ENCODE assay signal across 1 cellular context in genomic region chr1:15272009-15272781, GRCh38.
TF ChIP-seq lines count a peak whose summit lies in the region.

No MANE protein-coding gene starts in this region.

TF ChIP-seq in HepG2, 621 proteins besides CTCF, POLR2A, EP300 and RAD21 (continued from another document and continues in another):
- TF ChIP-seq, protein P1, sequence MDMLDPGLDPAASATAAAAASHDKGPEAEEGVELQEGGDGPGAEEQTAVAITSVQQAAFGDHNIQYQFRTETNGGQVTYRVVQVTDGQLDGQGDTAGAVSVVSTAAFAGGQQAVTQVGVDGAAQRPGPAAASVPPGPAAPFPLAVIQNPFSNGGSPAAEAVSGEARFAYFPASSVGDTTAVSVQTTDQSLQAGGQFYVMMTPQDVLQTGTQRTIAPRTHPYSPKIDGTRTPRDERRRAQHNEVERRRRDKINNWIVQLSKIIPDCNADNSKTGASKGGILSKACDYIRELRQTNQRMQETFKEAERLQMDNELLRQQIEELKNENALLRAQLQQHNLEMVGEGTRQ (IDR thresholded peaks at IDR 0.05; ENCODE audit: low read depth, low read length), result no peak
- TF ChIP-seq, protein P1 (CRISPR knock-in tag; IDR thresholded peaks at IDR 0.05; ENCODE audit: borderline replicate concordance), result no peak
- TF ChIP-seq WIZ (CRISPR knock-in tag; IDR thresholded peaks at IDR 0.05) (no peak), TEAD3 (CRISPR knock-in tag; optimal IDR thresholded peaks at IDR 0.05; ENCODE audit: borderline replicate concordance) (peak; percentile 63), GATA4 (IDR thresholded peaks at IDR 0.05; ENCODE audit: borderline replicate concordance, low read depth) (no peak), KLF15 (CRISPR knock-in tag; IDR thresholded peaks at IDR 0.05; ENCODE audit: borderline replicate concordance) (no peak), PHB2 (IDR thresholded peaks at IDR 0.05; ENCODE audit: partially characterized antibody) (no peak), MYC (CRISPR knock-in tag; IDR thresholded peaks at IDR 0.05; ENCODE audit: borderline replicate concordance) (peak; percentile 42; the same call in 1 of the 2 replicates), ZNF225 (CRISPR knock-in tag; IDR thresholded peaks at IDR 0.05) (no peak), ERF (CRISPR knock-in tag; IDR thresholded peaks at IDR 0.05) (peak; percentile 84; the same call in 1 of the 2 replicates), ZNF790 (CRISPR knock-in tag; IDR thresholded peaks at IDR 0.05; ENCODE audit: borderline replicate concordance) (no peak), TBX3 (IDR thresholded peaks at IDR 0.05; ENCODE audit: borderline replicate concordance) (no peak), RFX5 (IDR thresholded peaks at IDR 0.05; ENCODE audit: low read depth, low read length) (no peak), ZNF879 (CRISPR knock-in tag; IDR thresholded peaks at IDR 0.05) (no peak), ETV6 (CRISPR knock-in tag; conservative IDR thresholded peaks at IDR 0.05) (0 out of 2 replicates have a peak, but pooled peaks have one; percentile 58), ZBTB21 (CRISPR knock-in tag; IDR thresholded peaks at IDR 0.05) (no peak), EHMT2 (IDR thresholded peaks at IDR 0.05; ENCODE audit: borderline replicate concordance, low read depth, low read length) (no peak), ZNF546 (CRISPR knock-in tag; conservative IDR thresholded peaks at IDR 0.05) (no peak), FOSL1 (CRISPR knock-in tag; IDR thresholded peaks at IDR 0.05; ENCODE audit: borderline replicate concordance) (no peak), THAP11 (CRISPR knock-in tag; IDR thresholded peaks at IDR 0.05) (peak; percentile 55; the same call in 1 of the 2 replicates), ZBTB42 (CRISPR knock-in tag; IDR thresholded peaks at IDR 0.05) (0 out of 2 replicates have a peak, but pooled peaks have one; percentile 35), ZNF256 (CRISPR knock-in tag; conservative IDR thresholded peaks at IDR 0.05) (no peak), REPIN1 (CRISPR knock-in tag; IDR thresholded peaks at IDR 0.05; ENCODE audit: borderline replicate concordance, low read depth) (peak; percentile 67; the same call in 1 of the 2 replicates), KAT7 (CRISPR knock-in tag; IDR thresholded peaks at IDR 0.05; ENCODE audit: borderline replicate concordance) (no peak), ZSCAN12 (CRISPR knock-in tag; IDR thresholded peaks at IDR 0.05) (no peak), FOXJ3 (CRISPR knock-in tag; IDR thresholded peaks at IDR 0.05; ENCODE audit: borderline replicate concordance) (no peak), MZF1 (CRISPR knock-in tag; IDR thresholded peaks at IDR 0.05; ENCODE audit: borderline replicate concordance) (no peak), JUN (CRISPR knock-in tag; IDR thresholded peaks at IDR 0.05) (no peak), SRSF4 (IDR thresholded peaks at IDR 0.05; ENCODE audit: low read depth, low read length, poor library complexity, severe bottlenecking) (no peak), SMYD3 (CRISPR knock-in tag; IDR thresholded peaks at IDR 0.05) (no peak; the same call in 1 of the 2 replicates), NFATC3 (CRISPR knock-in tag; IDR thresholded peaks at IDR 0.05) (peak; percentile 39; the same call in 1 of the 2 replicates), ZNF124 (CRISPR knock-in tag; IDR thresholded peaks at IDR 0.05) (peak; percentile 60; the same call in 1 of the 2 replicates), PCBP1 (IDR thresholded peaks at IDR 0.05; ENCODE audit: borderline replicate concordance, low read depth, low read length) (no peak), NFYB (CRISPR knock-in tag; IDR thresholded peaks at IDR 0.05) (no peak), ELF1 (CRISPR knock-in tag; IDR thresholded peaks at IDR 0.05) (no peak; the same call in 1 of the 2 replicates), NR1H2 (CRISPR knock-in tag; IDR thresholded peaks at IDR 0.05; ENCODE audit: borderline replicate concordance, low read depth) (no peak), SOX6 (IDR thresholded peaks at IDR 0.05) (no peak), SOX6 (CRISPR knock-in tag; IDR thresholded peaks at IDR 0.05) (peak; percentile 36; the same call in 1 of the 2 replicates), BRD4 (CRISPR knock-in tag; IDR thresholded peaks at IDR 0.05) (no peak), MAFG (CRISPR knock-in tag; IDR thresholded peaks at IDR 0.05) (no peak), PPARG (CRISPR knock-in tag; conservative IDR thresholded peaks at IDR 0.05) (no peak), NKX3-1 (CRISPR knock-in tag; IDR thresholded peaks at IDR 0.05) (no peak), TGIF2 (CRISPR knock-in tag; IDR thresholded peaks at IDR 0.05) (no peak)
- TF ChIP-seq, protein P2, sequence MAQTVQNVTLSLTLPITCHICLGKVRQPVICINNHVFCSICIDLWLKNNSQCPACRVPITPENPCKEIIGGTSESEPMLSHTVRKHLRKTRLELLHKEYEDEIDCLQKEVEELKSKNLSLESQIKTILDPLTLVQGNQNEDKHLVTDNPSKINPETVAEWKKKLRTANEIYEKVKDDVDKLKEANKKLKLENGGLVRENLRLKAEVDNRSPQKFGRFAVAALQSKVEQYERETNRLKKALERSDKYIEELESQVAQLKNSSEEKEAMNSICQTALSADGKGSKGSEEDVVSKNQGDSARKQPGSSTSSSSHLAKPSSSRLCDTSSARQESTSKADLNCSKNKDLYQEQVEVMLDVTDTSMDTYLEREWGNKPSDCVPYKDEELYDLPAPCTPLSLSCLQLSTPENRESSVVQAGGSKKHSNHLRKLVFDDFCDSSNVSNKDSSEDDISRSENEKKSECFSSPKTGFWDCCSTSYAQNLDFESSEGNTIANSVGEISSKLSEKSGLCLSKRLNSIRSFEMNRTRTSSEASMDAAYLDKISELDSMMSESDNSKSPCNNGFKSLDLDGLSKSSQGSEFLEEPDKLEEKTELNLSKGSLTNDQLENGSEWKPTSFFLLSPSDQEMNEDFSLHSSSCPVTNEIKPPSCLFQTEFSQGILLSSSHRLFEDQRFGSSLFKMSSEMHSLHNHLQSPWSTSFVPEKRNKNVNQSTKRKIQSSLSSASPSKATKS (CRISPR knock-in tag; IDR thresholded peaks at IDR 0.05), result no peak
- TF ChIP-seq, protein P3, sequence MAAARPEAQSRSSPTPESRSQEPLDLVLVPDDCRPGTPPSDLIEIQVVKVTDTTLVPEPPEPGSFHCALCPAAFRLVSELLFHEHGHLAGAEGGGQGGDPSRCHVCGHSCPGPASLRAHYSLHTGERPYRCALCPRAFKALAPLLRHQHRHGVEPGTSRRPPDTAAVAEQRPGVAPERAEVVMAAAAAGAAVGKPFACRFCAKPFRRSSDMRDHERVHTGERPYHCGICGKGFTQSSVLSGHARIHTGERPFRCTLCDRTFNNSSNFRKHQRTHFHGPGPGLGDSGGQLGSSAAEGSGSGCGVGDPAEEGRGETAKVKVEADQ (CRISPR knock-in tag; IDR thresholded peaks at IDR 0.05; ENCODE audit: borderline replicate concordance), result no peak
- TF ChIP-seq, protein P4, sequence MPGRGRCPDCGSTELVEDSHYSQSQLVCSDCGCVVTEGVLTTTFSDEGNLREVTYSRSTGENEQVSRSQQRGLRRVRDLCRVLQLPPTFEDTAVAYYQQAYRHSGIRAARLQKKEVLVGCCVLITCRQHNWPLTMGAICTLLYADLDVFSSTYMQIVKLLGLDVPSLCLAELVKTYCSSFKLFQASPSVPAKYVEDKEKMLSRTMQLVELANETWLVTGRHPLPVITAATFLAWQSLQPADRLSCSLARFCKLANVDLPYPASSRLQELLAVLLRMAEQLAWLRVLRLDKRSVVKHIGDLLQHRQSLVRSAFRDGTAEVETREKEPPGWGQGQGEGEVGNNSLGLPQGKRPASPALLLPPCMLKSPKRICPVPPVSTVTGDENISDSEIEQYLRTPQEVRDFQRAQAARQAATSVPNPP (CRISPR knock-in tag; IDR thresholded peaks at IDR 0.05), result no peak
- TF ChIP-seq, protein P5, sequence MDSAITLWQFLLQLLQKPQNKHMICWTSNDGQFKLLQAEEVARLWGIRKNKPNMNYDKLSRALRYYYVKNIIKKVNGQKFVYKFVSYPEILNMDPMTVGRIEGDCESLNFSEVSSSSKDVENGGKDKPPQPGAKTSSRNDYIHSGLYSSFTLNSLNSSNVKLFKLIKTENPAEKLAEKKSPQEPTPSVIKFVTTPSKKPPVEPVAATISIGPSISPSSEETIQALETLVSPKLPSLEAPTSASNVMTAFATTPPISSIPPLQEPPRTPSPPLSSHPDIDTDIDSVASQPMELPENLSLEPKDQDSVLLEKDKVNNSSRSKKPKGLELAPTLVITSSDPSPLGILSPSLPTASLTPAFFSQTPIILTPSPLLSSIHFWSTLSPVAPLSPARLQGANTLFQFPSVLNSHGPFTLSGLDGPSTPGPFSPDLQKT (CRISPR knock-in tag; IDR thresholded peaks at IDR 0.05; ENCODE audit: borderline replicate concordance), result no peak
- TF ChIP-seq, protein P6, sequence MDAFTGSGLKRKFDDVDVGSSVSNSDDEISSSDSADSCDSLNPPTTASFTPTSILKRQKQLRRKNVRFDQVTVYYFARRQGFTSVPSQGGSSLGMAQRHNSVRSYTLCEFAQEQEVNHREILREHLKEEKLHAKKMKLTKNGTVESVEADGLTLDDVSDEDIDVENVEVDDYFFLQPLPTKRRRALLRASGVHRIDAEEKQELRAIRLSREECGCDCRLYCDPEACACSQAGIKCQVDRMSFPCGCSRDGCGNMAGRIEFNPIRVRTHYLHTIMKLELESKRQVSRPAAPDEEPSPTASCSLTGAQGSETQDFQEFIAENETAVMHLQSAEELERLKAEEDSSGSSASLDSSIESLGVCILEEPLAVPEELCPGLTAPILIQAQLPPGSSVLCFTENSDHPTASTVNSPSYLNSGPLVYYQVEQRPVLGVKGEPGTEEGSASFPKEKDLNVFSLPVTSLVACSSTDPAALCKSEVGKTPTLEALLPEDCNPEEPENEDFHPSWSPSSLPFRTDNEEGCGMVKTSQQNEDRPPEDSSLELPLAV (CRISPR knock-in tag; conservative IDR thresholded peaks at IDR 0.05; ENCODE audit: low read depth), result no peak
- TF ChIP-seq, protein P7, sequence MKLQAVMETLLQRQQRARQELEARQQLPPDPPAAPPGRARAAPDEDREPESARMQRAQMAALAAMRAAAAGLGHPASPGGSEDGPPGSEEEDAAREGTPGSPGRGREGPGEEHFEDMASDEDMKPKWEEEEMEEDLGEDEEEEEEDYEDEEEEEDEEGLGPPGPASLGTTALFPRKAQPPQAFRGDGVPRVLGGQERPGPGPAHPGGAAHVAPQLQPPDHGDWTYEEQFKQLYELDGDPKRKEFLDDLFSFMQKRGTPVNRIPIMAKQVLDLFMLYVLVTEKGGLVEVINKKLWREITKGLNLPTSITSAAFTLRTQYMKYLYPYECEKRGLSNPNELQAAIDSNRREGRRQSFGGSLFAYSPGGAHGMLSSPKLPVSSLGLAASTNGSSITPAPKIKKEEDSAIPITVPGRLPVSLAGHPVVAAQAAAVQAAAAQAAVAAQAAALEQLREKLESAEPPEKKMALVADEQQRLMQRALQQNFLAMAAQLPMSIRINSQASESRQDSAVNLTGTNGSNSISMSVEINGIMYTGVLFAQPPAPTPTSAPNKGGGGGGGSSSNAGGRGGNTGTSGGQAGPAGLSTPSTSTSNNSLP (IDR thresholded peaks at IDR 0.05; ENCODE audit: low read depth, low read length), result no peak; the same call in 1 of the 2 replicates
- TF ChIP-seq, protein P8, sequence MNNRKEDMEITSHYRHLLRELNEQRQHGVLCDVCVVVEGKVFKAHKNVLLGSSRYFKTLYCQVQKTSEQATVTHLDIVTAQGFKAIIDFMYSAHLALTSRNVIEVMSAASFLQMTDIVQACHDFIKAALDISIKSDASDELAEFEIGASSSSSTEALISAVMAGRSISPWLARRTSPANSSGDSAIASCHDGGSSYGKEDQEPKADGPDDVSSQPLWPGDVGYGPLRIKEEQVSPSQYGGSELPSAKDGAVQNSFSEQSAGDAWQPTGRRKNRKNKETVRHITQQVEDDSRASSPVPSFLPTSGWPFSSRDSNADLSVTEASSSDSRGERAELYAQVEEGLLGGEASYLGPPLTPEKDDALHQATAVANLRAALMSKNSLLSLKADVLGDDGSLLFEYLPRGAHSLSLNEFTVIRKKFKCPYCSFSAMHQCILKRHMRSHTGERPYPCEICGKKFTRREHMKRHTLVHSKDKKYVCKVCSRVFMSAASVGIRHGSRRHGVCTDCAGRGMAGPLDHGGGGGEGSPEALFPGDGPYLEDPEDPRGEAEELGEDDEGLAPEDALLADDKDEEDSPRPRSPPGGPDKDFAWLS (CRISPR knock-in tag; IDR thresholded peaks at IDR 0.05; ENCODE audit: borderline replicate concordance), result no peak
- TF ChIP-seq, protein P9, sequence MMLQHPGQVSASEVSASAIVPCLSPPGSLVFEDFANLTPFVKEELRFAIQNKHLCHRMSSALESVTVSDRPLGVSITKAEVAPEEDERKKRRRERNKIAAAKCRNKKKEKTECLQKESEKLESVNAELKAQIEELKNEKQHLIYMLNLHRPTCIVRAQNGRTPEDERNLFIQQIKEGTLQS (CRISPR knock-in tag; IDR thresholded peaks at IDR 0.05), result peak; percentile 58
- TF ChIP-seq, protein P10, sequence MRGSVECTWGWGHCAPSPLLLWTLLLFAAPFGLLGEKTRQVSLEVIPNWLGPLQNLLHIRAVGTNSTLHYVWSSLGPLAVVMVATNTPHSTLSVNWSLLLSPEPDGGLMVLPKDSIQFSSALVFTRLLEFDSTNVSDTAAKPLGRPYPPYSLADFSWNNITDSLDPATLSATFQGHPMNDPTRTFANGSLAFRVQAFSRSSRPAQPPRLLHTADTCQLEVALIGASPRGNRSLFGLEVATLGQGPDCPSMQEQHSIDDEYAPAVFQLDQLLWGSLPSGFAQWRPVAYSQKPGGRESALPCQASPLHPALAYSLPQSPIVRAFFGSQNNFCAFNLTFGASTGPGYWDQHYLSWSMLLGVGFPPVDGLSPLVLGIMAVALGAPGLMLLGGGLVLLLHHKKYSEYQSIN (CRISPR knock-in tag; IDR thresholded peaks at IDR 0.05; ENCODE audit: borderline replicate concordance), result no peak
- TF ChIP-seq, protein P11, sequence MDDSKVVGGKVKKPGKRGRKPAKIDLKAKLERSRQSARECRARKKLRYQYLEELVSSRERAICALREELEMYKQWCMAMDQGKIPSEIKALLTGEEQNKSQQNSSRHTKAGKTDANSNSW (CRISPR knock-in tag; IDR thresholded peaks at IDR 0.05; ENCODE audit: borderline replicate concordance), result no peak
